In the genomic region with DNA sequence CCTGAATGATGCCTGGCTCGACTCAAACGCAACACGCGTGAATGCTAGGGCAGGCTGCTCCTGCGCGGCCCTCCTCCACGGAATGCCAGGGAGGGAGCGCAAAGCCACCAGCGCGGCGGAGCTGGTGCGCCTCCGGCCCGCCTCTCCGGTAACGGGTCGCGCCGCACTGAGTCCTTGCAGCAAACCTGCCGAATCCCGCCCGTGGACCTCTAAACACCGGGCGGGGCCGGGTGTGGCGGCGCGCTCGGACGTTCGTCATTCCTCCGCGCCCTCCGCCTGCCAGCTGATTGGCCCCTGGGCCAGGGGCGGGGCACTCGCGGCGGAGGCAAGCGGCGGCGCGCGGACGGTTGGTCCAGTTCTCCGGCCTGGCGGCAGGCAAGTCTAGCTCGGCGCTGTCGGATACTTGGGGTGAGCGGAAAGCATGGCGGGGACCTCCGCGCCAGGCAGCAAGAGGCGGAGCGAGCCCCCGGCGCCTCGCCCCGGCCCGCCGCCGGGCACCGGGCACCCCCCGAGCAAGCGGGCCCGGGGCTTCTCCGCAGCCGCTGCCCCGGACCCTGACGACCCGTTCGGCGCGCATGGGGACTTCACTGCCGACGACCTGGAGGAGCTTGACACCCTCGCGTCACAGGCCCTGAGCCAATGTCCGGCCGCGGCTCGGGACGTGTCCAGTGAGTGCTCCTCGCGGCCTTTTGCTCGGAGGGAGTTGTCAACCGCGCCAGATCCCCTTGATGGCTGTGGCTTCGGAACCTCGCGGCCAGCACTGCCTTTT, we compare ENCODE assay signal across 8 cellular contexts. TPM values are rescaled to one million over a fixed set of nuclear protein-coding genes. Genes with fewer than 3 reads are reported as not detected.
DNase-seq lines count a peak whose midpoint lies in the region; ATAC-seq and TF ChIP-seq lines count a peak whose summit lies in the region.

A gene (plus strand): TSS at position 313 of the 769 bp plus-strand sequence. CDS start 109 bp downstream, at position 422.

- DNase-seq in CMK (ENCODE audit: low read depth) (peak; percentile 67), HS-27A (ENCODE audit: low read depth) (peak; percentile 59), midbrain (lab: John Stamatoyannopoulos, UW) (peak; percentile 93)
- DNase-seq in activated CD8-positive, alpha-beta memory T cell treated with anti-CD3 and anti-CD28 coated beads, Interleukin-2, amount 50 U/mL, for 4 hours = peak; percentile 87
- DNase-seq in stimulated activated CD8-positive, alpha-beta memory T cell treated with anti-CD3 and anti-CD28 coated beads, Interleukin-15, amount 100 ng/mL, for 48 hours (ENCODE audit: low read depth in 2 of 2) = peak; percentile 85 to 88

- ATAC-seq in GM19467 (IDR thresholded peaks at IDR 0.05; ENCODE audit: unreplicated experiment) = peak; percentile 94

- no peak for TF ChIP-seq CTCF in OCI-LY1 (IDR thresholded peaks at IDR 0.05; ENCODE audit: low read length)

- no peaks in the 10 kb centered on the region for H4K20me1 ChIP-seq in OCI-LY1 (ENCODE audit: insufficient read depth, low read length)

- H2AFZ ChIP-seq in OCI-LY1 (ENCODE audit: low read length) = no peak within 1 kb of the TSS; the same call in 1 of the 2 replicates

- H3K4me3 ChIP-seq in OCI-LY1 (ENCODE audit: low read depth, low read length, poor library complexity, severe bottlenecking) = peak within 1 kb of the TSS; percentile 81

- H3K36me3 ChIP-seq in OCI-LY1 (ENCODE audit: insufficient read depth, low read length) = peaks cover 41% of the 10 kb centered on the region

- H3K27ac ChIP-seq in OCI-LY1 (ENCODE audit: low read depth, low read length, poor library complexity, severe bottlenecking) = no peak within 1 kb of the TSS

- H3K4me2 ChIP-seq in OCI-LY1 (ENCODE audit: low read length) = peak within 1 kb of the TSS; percentile 97

- H3K27me3 ChIP-seq in OCI-LY1 (ENCODE audit: insufficient read depth, low read length) = no peaks in the 10 kb centered on the region

- 0 out of 2 replicates have a peak, but pooled peaks cover 2% of the 10 kb centered on the region for H3F3A ChIP-seq in OCI-LY1 (ENCODE audit: insufficient read depth, low read length)

- peaks cover 15% of the 10 kb centered on the region for H3K79me2 ChIP-seq in OCI-LY1 (ENCODE audit: insufficient read depth, low read length)

- peak within 1 kb of the TSS; percentile 81 for H3K9ac ChIP-seq in OCI-LY1 (ENCODE audit: low read length)

- H3K9me3 ChIP-seq in OCI-LY1 (ENCODE audit: low read length) = no peaks in the 10 kb centered on the region

- peaks cover 34% of the 10 kb centered on the region for H3K4me1 ChIP-seq in OCI-LY1 (ENCODE audit: insufficient read depth, low read length, severe bottlenecking)

- H3K9me2 ChIP-seq in OCI-LY1 (ENCODE audit: low read depth, low read length) = no peaks in the 10 kb centered on the region

- in situ Hi-C loops in endometrial microvascular endothelial cells (cut with HindIII; ENCODE audit: inconsistent ontology term, low pct_unique_long_range_greater_than_20kb, low sequenced_read_pairs) = no loop called here

RNA-seq across cellular contexts. Expression of the gene that starts here (rescaled TPM):
- total RNA-seq in endometrial microvascular endothelial cells (ENCODE audit: inconsistent ontology term) = 10.7 TPM
